1 cellular context compared by ENCODE assay signal in genomic region chr1:216929870-216930582, GRCh38.
TF ChIP-seq lines count a peak whose summit lies in the region.

No MANE protein-coding gene starts in this region.

TF ChIP-seq in HCT116, 20 proteins besides CTCF, POLR2A, EP300 and RAD21:
- TF ChIP-seq SIN3A (IDR thresholded peaks at IDR 0.05; ENCODE audit: low read depth) (no peak), MAX (IDR thresholded peaks at IDR 0.05) (no peak), YY1 (IDR thresholded peaks at IDR 0.05; ENCODE audit: extremely low read depth, insufficient replicate concordance, low read depth, low read length) (no peak), FOSL1 (IDR thresholded peaks at IDR 0.05; ENCODE audit: low read depth) (peak; percentile 41; the same call in 1 of the 2 replicates), TCF7L2 (IDR thresholded peaks at IDR 0.05; ENCODE audit: borderline replicate concordance, extremely low read depth, insufficient read depth, insufficient read length) (peak; percentile 79), JUND (IDR thresholded peaks at IDR 0.05) (no peak; the same call in 1 of the 2 replicates)
